In the genomic region with DNA sequence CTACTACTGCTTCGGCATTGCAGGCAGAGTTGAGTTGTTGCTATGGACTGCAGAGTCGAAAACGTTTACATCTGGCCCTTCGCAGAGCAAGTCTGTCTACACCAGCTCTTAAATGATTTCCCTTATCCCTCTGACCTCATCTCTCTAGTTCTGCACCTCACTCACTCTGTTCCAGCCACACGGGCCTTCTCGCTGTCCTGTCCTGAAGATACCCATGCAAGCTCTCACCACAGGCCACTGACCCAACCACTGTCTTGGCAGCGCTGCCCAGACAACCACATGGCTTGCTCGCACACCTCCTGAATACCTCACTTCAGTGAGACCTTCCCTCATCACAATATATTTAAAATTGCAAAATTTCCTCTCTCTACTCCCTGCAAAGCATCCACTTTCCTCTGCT, we compare ENCODE assay signal across 2 cellular contexts.
A peak's percentile ranks its signal among the peaks of the same experiment; 100 is the strongest.
TF ChIP-seq lines count a peak whose summit lies in the region.

No MANE protein-coding gene starts in this region.

TF ChIP-seq in A549, 52 proteins besides CTCF, POLR2A, EP300 and RAD21:
- TF ChIP-seq, protein P1, sequence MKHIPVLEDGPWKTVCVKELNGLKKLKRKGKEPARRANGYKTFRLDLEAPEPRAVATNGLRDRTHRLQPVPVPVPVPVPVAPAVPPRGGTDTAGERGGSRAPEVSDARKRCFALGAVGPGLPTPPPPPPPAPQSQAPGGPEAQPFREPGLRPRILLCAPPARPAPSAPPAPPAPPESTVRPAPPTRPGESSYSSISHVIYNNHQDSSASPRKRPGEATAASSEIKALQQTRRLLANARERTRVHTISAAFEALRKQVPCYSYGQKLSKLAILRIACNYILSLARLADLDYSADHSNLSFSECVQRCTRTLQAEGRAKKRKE (CRISPR knock-in tag; IDR thresholded peaks at IDR 0.05; ENCODE audit: low read depth): no peak
- TF ChIP-seq MAFK (IDR thresholded peaks at IDR 0.05; ENCODE audit: partially characterized antibody): no peak

TF ChIP-seq in HEK293, 187 proteins besides CTCF, POLR2A, EP300 and RAD21:
- TF ChIP-seq MEIS1 (CRISPR knock-in tag; IDR thresholded peaks at IDR 0.05; ENCODE audit: borderline replicate concordance) (no peak), ZNF600 (tag by site-specific recombination; IDR thresholded peaks at IDR 0.05) (peak; percentile 73; the same call in 1 of the 2 replicates), ZFP3 (tag by site-specific recombination; IDR thresholded peaks at IDR 0.05; ENCODE audit: low read depth) (no peak), ZIC2 (tag by site-specific recombination; IDR thresholded peaks at IDR 0.05) (no peak), WT1 (tag by site-specific recombination; IDR thresholded peaks at IDR 0.05) (no peak), ZNF239 (tag by site-specific recombination; IDR thresholded peaks at IDR 0.05) (no peak), KLF9 (tag by site-specific recombination; IDR thresholded peaks at IDR 0.05; ENCODE audit: low read depth) (no peak)
- TF ChIP-seq, protein P2, sequence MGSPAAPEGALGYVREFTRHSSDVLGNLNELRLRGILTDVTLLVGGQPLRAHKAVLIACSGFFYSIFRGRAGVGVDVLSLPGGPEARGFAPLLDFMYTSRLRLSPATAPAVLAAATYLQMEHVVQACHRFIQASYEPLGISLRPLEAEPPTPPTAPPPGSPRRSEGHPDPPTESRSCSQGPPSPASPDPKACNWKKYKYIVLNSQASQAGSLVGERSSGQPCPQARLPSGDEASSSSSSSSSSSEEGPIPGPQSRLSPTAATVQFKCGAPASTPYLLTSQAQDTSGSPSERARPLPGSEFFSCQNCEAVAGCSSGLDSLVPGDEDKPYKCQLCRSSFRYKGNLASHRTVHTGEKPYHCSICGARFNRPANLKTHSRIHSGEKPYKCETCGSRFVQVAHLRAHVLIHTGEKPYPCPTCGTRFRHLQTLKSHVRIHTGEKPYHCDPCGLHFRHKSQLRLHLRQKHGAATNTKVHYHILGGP (tag by site-specific recombination; IDR thresholded peaks at IDR 0.05): no peak
TF ChIP-seq in HEK293: peak in this region for 1.
